ENCODE assay signal across 20 cellular contexts in genomic region chr5:136619556-136619955, GRCh38.
DNase-seq lines count a peak whose midpoint lies in the region; ATAC-seq and TF ChIP-seq lines count a peak whose summit lies in the region.
"Had no signal": no experiment of that assay in that cellular context is flagged by ENCODE, and none has a peak within 500 bp of the region (broad histone marks: within the 10 kb centered on the region; RNA-seq: fewer than 3 reads in every experiment).

No MANE protein-coding gene starts in this region.

- DNase-seq in NCI-H2227 (lab: John Stamatoyannopoulos, UW; ENCODE audit: unreplicated experiment) (peak; percentile 36), NCI-H2227 treated with DMSO at 0.1 percent for 48 hours (lab: John Stamatoyannopoulos, UW) (no peak), WTC11 (ENCODE audit: low spot score) (no peak), epithelial cell of prostate (ENCODE audit: low read depth, low spot score) (no peak), smooth muscle cell (lab: John Stamatoyannopoulos, UW; ENCODE audit: unreplicated experiment) (no peak), natural killer cell (no peak), NCI-H446 (lab: John Stamatoyannopoulos, UW) (no peak), upper lobe of right lung (no peak)
- DNase-seq: 8988T; CD4-positive, alpha-beta memory T cell; HCEC 1CT; NCI-H1048; NCI-H1436 treated with DMSO at 0.1 percent for 48 hours; NCI-H2029 treated with DMSO at 0.1 percent for 48 hours; NCI-H524 had no signal

- H3K4me3 ChIP-seq in smooth muscle cell = no peak overlapping the region
- H3K4me3 ChIP-seq in upper lobe of right lung = no peak overlapping the region
- H3K4me3 ChIP-seq: GM23338, MG63, SJSA1 had no signal

- ATAC-seq in WTC11 = 0 out of 2 replicates have a peak, but pooled peaks have one; percentile 41
- no peak for ATAC-seq in natural killer cell
- no peak for ATAC-seq in upper lobe of right lung
- ATAC-seq: GM23338, Panc1 had no signal

- H3K4me2 ChIP-seq in smooth muscle cell = peak overlapping the region; percentile 62
- H3K4me2 ChIP-seq: GM23338 had no signal

- H4K20me1 ChIP-seq in smooth muscle cell (ENCODE audit: low read depth) = no peaks in the 10 kb centered on the region

- H3K36me3 ChIP-seq in smooth muscle cell (ENCODE audit: low read depth) (no peaks in the 10 kb centered on the region), upper lobe of right lung (no peaks in the 10 kb centered on the region)
- H3K36me3 ChIP-seq: MG63, SJSA1 had no signal

- no peak for TF ChIP-seq CTCF in WTC11 (IDR thresholded peaks at IDR 0.05)
- no peak for TF ChIP-seq CTCF in smooth muscle cell (IDR thresholded peaks at IDR 0.05; ENCODE audit: borderline replicate concordance, insufficient read depth, poor library complexity, severe bottlenecking)
- TF ChIP-seq CTCF in natural killer cell (IDR thresholded peaks at IDR 0.05) = no peak
- no peak for TF ChIP-seq CTCF in upper lobe of right lung (IDR thresholded peaks at IDR 0.05)

- H3K9ac ChIP-seq in smooth muscle cell (ENCODE audit: low read depth) = peak overlapping the region; percentile 46

- H3K9me3 Mint-ChIP-seq in WTC11 (no peaks in the 10 kb centered on the region), natural killer cell (peaks cover 3 to 11% of the 10 kb centered on the region in 2 donors)
- H3K9me3 Mint-ChIP-seq: GM23338 had no signal

- H3K4me3 Mint-ChIP-seq in WTC11 (no peak overlapping the region), natural killer cell (no peak overlapping the region)
- H3K4me3 Mint-ChIP-seq: B cell; CD4-positive, alpha-beta memory T cell; GM23338 had no signal

- H3K36me3 Mint-ChIP-seq in WTC11 (no peaks in the 10 kb centered on the region), natural killer cell (no peaks in the 10 kb centered on the region)
- H3K36me3 Mint-ChIP-seq: CD4-positive, alpha-beta memory T cell had no signal

- H2AFZ ChIP-seq in smooth muscle cell (ENCODE audit: low read depth) = peak overlapping the region; percentile 56
- H2AFZ ChIP-seq: GM23338 had no signal

- H3K9me3 ChIP-seq in smooth muscle cell (replicated peaks; ENCODE audit: low read depth) = no peaks in the 10 kb centered on the region
- no peaks in the 10 kb centered on the region for H3K9me3 ChIP-seq in upper lobe of right lung
- H3K9me3 ChIP-seq: MG63, SJSA1 had no signal

- no peaks in the 10 kb centered on the region for H3K27me3 ChIP-seq in smooth muscle cell (ENCODE audit: low read depth)
- no peaks in the 10 kb centered on the region for H3K27me3 ChIP-seq in upper lobe of right lung
- H3K27me3 ChIP-seq: MG63, SJSA1 had no signal

- H3K27ac ChIP-seq in epithelial cell of prostate (peak overlapping the region; percentile 11), smooth muscle cell (ENCODE audit: low read depth) (peak overlapping the region; percentile 86), upper lobe of right lung (no peak overlapping the region)
- H3K27ac ChIP-seq: SJSA1 had no signal

- CTCF ChIA-PET in WTC11 (lab: Charles Lee) = no interaction called here

- intact Hi-C loops in natural killer cell (cut with micrococcal nuclease) = no loop called here
- intact Hi-C loops in upper lobe of right lung (cut with DNase I) = no loop called here

- H3K27ac Mint-ChIP-seq in WTC11 (no peak overlapping the region), natural killer cell (no peak overlapping the region)
- H3K27ac Mint-ChIP-seq: B cell; CD4-positive, alpha-beta memory T cell; GM23338 had no signal

- peaks cover 2% of the 10 kb centered on the region for H3F3A ChIP-seq in smooth muscle cell (ENCODE audit: low read depth)

- H3K4me1 Mint-ChIP-seq in WTC11 (peaks cover 24% of the 10 kb centered on the region), natural killer cell (no peaks in the 10 kb centered on the region)
- H3K4me1 Mint-ChIP-seq: B cell; CD4-positive, alpha-beta memory T cell had no signal

- H3K79me2 ChIP-seq in smooth muscle cell (ENCODE audit: low read depth) = no peaks in the 10 kb centered on the region

- WGBS in smooth muscle cell (ENCODE audit: low lambda C conversion rate) = 49% methylated on average over 3 of the region's 3 CpGs

- POLR2A ChIA-PET in WTC11 (lab: Charles Lee) = no interaction called here

- H3K27me3 Mint-ChIP-seq in WTC11 (ENCODE audit: low read depth) (no peaks in the 10 kb centered on the region), natural killer cell (ENCODE audit: low read depth in 2 of 2) (no peaks in the 10 kb centered on the region)
- H3K27me3 Mint-ChIP-seq: B cell; CD4-positive, alpha-beta memory T cell had no signal

- peaks cover 10% of the 10 kb centered on the region for H3K4me1 ChIP-seq in smooth muscle cell (ENCODE audit: low read depth)
- no peaks in the 10 kb centered on the region for H3K4me1 ChIP-seq in upper lobe of right lung

TF ChIP-seq in WTC11, 78 proteins besides CTCF, POLR2A, EP300 and RAD21:
- TF ChIP-seq ZNF425 (CRISPR knock-in tag; conservative IDR thresholded peaks at IDR 0.05) (no peak), MYBL2 (CRISPR knock-in tag; IDR thresholded peaks at IDR 0.05) (no peak), JAZF1 (CRISPR knock-in tag; IDR thresholded peaks at IDR 0.05) (no peak), ATF3 (CRISPR knock-in tag; conservative IDR thresholded peaks at IDR 0.05) (no peak), AR (CRISPR knock-in tag; IDR thresholded peaks at IDR 0.05) (no peak), ZNF532 (CRISPR knock-in tag; IDR thresholded peaks at IDR 0.05; ENCODE audit: borderline replicate concordance) (no peak)
